ENCODE assay signal across 21 cellular contexts in genomic region chr9:134402182-134402581, GRCh38.
"Had no signal": no experiment of that assay in that cellular context is flagged by ENCODE, and none has a peak within 500 bp of the region (broad histone marks: within the 10 kb centered on the region; RNA-seq: fewer than 3 reads in every experiment).

No MANE protein-coding gene starts in this region.

- H3K27me3 ChIP-seq: breast epithelium had no signal

- H3K27ac Mint-ChIP-seq: activated T-cell treated with anti-CD3 and anti-CD28 coated beads, Interleukin-2, amount 50 U/mL, for 72 hours; naive thymus-derived CD8-positive, alpha-beta T cell; T-cell had no signal

- ATAC-seq: activated T-cell treated with anti-CD3 and anti-CD28 coated beads, Interleukin-2, amount 50 U/mL, for 72 hours; esophagus mucosa; naive thymus-derived CD8-positive, alpha-beta T cell; T-cell had no signal

- H3K9ac ChIP-seq: parathyroid adenoma had no signal

- H3K4me3 ChIP-seq: breast epithelium had no signal

- DNase-seq: activated CD4-positive, CD25-positive, alpha-beta regulatory T cell treated with anti-CD3 and anti-CD28 coated beads, Interleukin-2, amount 50 U/mL, for 72 hours; activated CD8-positive, alpha-beta memory T cell treated with anti-CD3 and anti-CD28 coated beads for 24 hours; activated CD8-positive, alpha-beta memory T cell treated with anti-CD3 and anti-CD28 coated beads, Interleukin-2, amount 50 U/mL, for 48 hours; activated effector memory CD4-positive, alpha-beta T cell treated with anti-CD3 and anti-CD28 coated beads, Interleukin-2, amount 50 U/mL, for 16 hours; activated naive CD4-positive, alpha-beta T cell treated with anti-CD3 and anti-CD28 coated beads, Interleukin-2, amount 50 U/mL, for 16 hours; activated T-cell treated with anti-CD3 and anti-CD28 coated beads, Interleukin-2, amount 50 U/mL, for 72 hours; cerebellar nuclear complex; effector CD8-positive, alpha-beta T cell; mesenchymal stem cell; naive thymus-derived CD8-positive, alpha-beta T cell; stimulated activated CD4-positive, alpha-beta T cell treated with anti-CD3 and anti-CD28 coated beads, Interleukin-12 subunit alpha, Interleukin-12 subunit beta, amount 100 ng/mL, for 4 hours; stimulated activated CD4-positive, alpha-beta T cell treated with anti-CD3 and anti-CD28 coated beads, Interleukin-1b, Interleukin-23, amount 100 ng/mL, for 48 hours; stimulated activated CD8-positive, alpha-beta memory T cell treated with anti-CD3 and anti-CD28 coated beads, Interleukin-4, amount 100 ng/mL, for 48 hours; stimulated activated naive CD4-positive, alpha-beta T cell; T-cell; T-helper 9 cell; trophoblast cell had no signal

- H3K27me3 Mint-ChIP-seq: naive thymus-derived CD8-positive, alpha-beta T cell; T-cell had no signal

- H3K27ac ChIP-seq: VCaP had no signal

- H3K9me3 Mint-ChIP-seq: T-cell had no signal

- H3K36me3 Mint-ChIP-seq: naive thymus-derived CD8-positive, alpha-beta T cell; T-cell had no signal

- H3K36me3 ChIP-seq: breast epithelium had no signal

- H3K4me3 Mint-ChIP-seq: activated T-cell treated with anti-CD3 and anti-CD28 coated beads, Interleukin-2, amount 50 U/mL, for 72 hours; naive thymus-derived CD8-positive, alpha-beta T cell; T-cell had no signal

- H3K9me3 ChIP-seq: breast epithelium had no signal
